Comparison of ENCODE assay signal across 19 cellular contexts in genomic region chr12:29025936-29026335, GRCh38.
DNase-seq lines count a peak whose midpoint lies in the region; ATAC-seq and TF ChIP-seq lines count a peak whose summit lies in the region.
"Had no signal": no experiment of that assay in that cellular context is flagged by ENCODE, and none has a peak within 500 bp of the region (broad histone marks: within the 10 kb centered on the region; RNA-seq: fewer than 3 reads in every experiment).

No MANE protein-coding gene starts in this region.

- no peak overlapping the region for H3K4me3 ChIP-seq in BLaER1 treated with 17β-estradiol and CSF1 and Interleukin-3, amounts not matched to agents 10 nM and 100 nM
- no peak overlapping the region for H3K4me3 ChIP-seq in DND-41 (ENCODE audit: low read depth in 1 of 2, low read length in 2 of 2)
- no peak overlapping the region for H3K4me3 ChIP-seq in naive thymus-derived CD4-positive, alpha-beta T cell (ENCODE audit: low read length)
- H3K4me3 ChIP-seq: GM23338, K562, SK-N-MC had no signal

- H3K36me3 Mint-ChIP-seq in naive thymus-derived CD4-positive, alpha-beta T cell: peaks cover 0 to 4% (median 0%) of the 10 kb centered on the region in 5 donors

- H3K4me1 ChIP-seq in BLaER1 treated with 17β-estradiol and CSF1 and Interleukin-3, amounts not matched to agents 10 nM and 100 nM: peaks cover 0 to 12% (median 6%) of the 10 kb centered on the region in 10 experiments; a peak in 9 of 20 replicates
- H3K4me1 ChIP-seq in DND-41 (ENCODE audit: insufficient read depth, low read length): peaks cover 12% of the 10 kb centered on the region
- peaks cover 0 to 12% of the 10 kb centered on the region in 2 donors for H3K4me1 ChIP-seq in naive thymus-derived CD4-positive, alpha-beta T cell (ENCODE audit: control insufficient read depth in 2 of 2, insufficient read depth in 2 of 2, low read length in 2 of 2)

- peak overlapping the region in 2 of 10 donors; percentile 5 to 16 for H3K4me3 Mint-ChIP-seq in naive thymus-derived CD4-positive, alpha-beta T cell
- H3K4me3 Mint-ChIP-seq: GM23338, H9, HFFc6 had no signal

- no peak overlapping the region for H2AFZ ChIP-seq in DND-41 (ENCODE audit: low read depth, low read length)
- H2AFZ ChIP-seq: GM23338 had no signal

- H3K27me3 Mint-ChIP-seq in naive thymus-derived CD4-positive, alpha-beta T cell: peaks cover 0 to 11% (median 6%) of the 10 kb centered on the region in 5 donors

- no peaks in the 10 kb centered on the region for H3K27me3 ChIP-seq in BLaER1 treated with 17β-estradiol and CSF1 and Interleukin-3, amounts not matched to agents 10 nM and 100 nM
- H3K27me3 ChIP-seq in DND-41 (ENCODE audit: insufficient read depth, low read length, poor library complexity): no peaks in the 10 kb centered on the region
- H3K27me3 ChIP-seq in naive thymus-derived CD4-positive, alpha-beta T cell (ENCODE audit: control insufficient read depth in 2 of 2, insufficient read depth in 2 of 2, low read length in 2 of 2): no peaks in the 10 kb centered on the region

- intact Hi-C loops in naive thymus-derived CD4-positive, alpha-beta T cell (cut with micrococcal nuclease): no loop called here

- H3K27ac ChIP-seq in BLaER1 treated with 17β-estradiol and CSF1 and Interleukin-3, amounts not matched to agents 10 nM and 100 nM: no peak overlapping the region
- H3K27ac ChIP-seq in DND-41 (ENCODE audit: low read length): no peak overlapping the region
- H3K27ac ChIP-seq in naive thymus-derived CD4-positive, alpha-beta T cell (ENCODE audit: low read depth, low read length): no peak overlapping the region
- H3K27ac ChIP-seq: SK-N-MC had no signal

- H3K79me2 ChIP-seq in DND-41 (ENCODE audit: insufficient read depth, low read length): no peaks in the 10 kb centered on the region

- TF ChIP-seq CTCF in DND-41 (IDR thresholded peaks at IDR 0.05; ENCODE audit: borderline replicate concordance, extremely low read depth, low read length, poor library complexity, severe bottlenecking): no peak

- H4K20me1 ChIP-seq in BLaER1 treated with 17β-estradiol and CSF1 and Interleukin-3, amounts not matched to agents 10 nM and 100 nM: no peaks in the 10 kb centered on the region
- H4K20me1 ChIP-seq in DND-41 (ENCODE audit: insufficient read depth, low read length): no peaks in the 10 kb centered on the region

- H3K9me3 ChIP-seq in BLaER1 treated with 17β-estradiol and CSF1 and Interleukin-3, amounts not matched to agents 10 nM and 100 nM (replicated peaks in 1 of 11): no peaks in the 10 kb centered on the region
- H3K9me3 ChIP-seq in DND-41 (ENCODE audit: insufficient read depth, low read length, severe bottlenecking): no peaks in the 10 kb centered on the region
- H3K9me3 ChIP-seq in naive thymus-derived CD4-positive, alpha-beta T cell (ENCODE audit: control insufficient read depth in 2 of 3, low read length in 3 of 3): no peaks in the 10 kb centered on the region

- H3K9me3 Mint-ChIP-seq in naive thymus-derived CD4-positive, alpha-beta T cell: peaks cover 0 to 4% (median 0%) of the 10 kb centered on the region in 11 donors
- H3K9me3 Mint-ChIP-seq: GM23338, H9 had no signal

- peak overlapping the region in 1 of 9 donors; percentile 2 for H3K27ac Mint-ChIP-seq in naive thymus-derived CD4-positive, alpha-beta T cell
- H3K27ac Mint-ChIP-seq: GM23338, H9, HFFc6 had no signal

- POLR2A ChIA-PET in naive thymus-derived CD4-positive, alpha-beta T cell (lab: Charles Lee): no interaction called here

- H3K9ac ChIP-seq in BLaER1 treated with 17β-estradiol and CSF1 and Interleukin-3, amounts not matched to agents 10 nM and 100 nM: no peak overlapping the region
- H3K9ac ChIP-seq in DND-41 (ENCODE audit: low read depth, low read length): no peak overlapping the region

- H3K4me1 Mint-ChIP-seq in naive thymus-derived CD4-positive, alpha-beta T cell: peaks cover 0 to 25% (median 10%) of the 10 kb centered on the region in 7 donors

- peak overlapping the region in 8 of 11 experiments; percentile 16 to 61 (median 47); a peak in 14 of 22 replicates for H3K4me2 ChIP-seq in BLaER1 treated with 17β-estradiol and CSF1 and Interleukin-3, amounts not matched to agents 10 nM and 100 nM
- H3K4me2 ChIP-seq in DND-41 (ENCODE audit: insufficient read depth, low read length): no peak overlapping the region
- H3K4me2 ChIP-seq: GM23338 had no signal

- ATAC-seq in DND-41 (ENCODE audit: insufficient read depth, low read depth) (peak; percentile 70), GM21576 (IDR thresholded peaks at IDR 0.05; ENCODE audit: unreplicated experiment) (no peak)
- ATAC-seq in naive thymus-derived CD4-positive, alpha-beta T cell: no peak
- ATAC-seq: GM23338, HepG2, K562 had no signal

- DNase-seq in DND-41 (no peak), OCI-M1 (lab: John Stamatoyannopoulos, UW) (peak; percentile 22), SW 1271 (lab: John Stamatoyannopoulos, UW) (no peak), kidney glomerular epithelial cell (lab: John Stamatoyannopoulos, UW) (no peak)
- peak in 5 of 9 donors; percentile 4 to 29 (median 22) for DNase-seq in naive thymus-derived CD4-positive, alpha-beta T cell
- DNase-seq: H9, HFFc6, MM.1S, NCI-H1694, NCI-H2081, NCI-H226, NCI-H69, SIG-M5 had no signal

- CTCF ChIA-PET in naive thymus-derived CD4-positive, alpha-beta T cell (lab: Charles Lee): no interaction called here

- H3K36me3 ChIP-seq in BLaER1 treated with 17β-estradiol and CSF1 and Interleukin-3, amounts not matched to agents 10 nM and 100 nM: no peaks in the 10 kb centered on the region
- H3K36me3 ChIP-seq in DND-41 (ENCODE audit: insufficient read depth, low read length): no peaks in the 10 kb centered on the region
- no peaks in the 10 kb centered on the region for H3K36me3 ChIP-seq in naive thymus-derived CD4-positive, alpha-beta T cell (ENCODE audit: control insufficient read depth in 2 of 3, insufficient read depth in 3 of 3, low read length in 3 of 3)

Comparison
In these comparisons a context has a peak if more than half of its experiments do, and no peak if none do; other contexts are left out.
1. DNase-seq: peak in OCI-M1 (single experiment) and naive thymus-derived CD4-positive, alpha-beta T cell (5 of 9); none in DND-41 (single experiment), SW 1271 (0 of 2) and kidney glomerular epithelial cell (single experiment).